Comparison of ENCODE assay signal across 8 cellular contexts in the genomic region with DNA sequence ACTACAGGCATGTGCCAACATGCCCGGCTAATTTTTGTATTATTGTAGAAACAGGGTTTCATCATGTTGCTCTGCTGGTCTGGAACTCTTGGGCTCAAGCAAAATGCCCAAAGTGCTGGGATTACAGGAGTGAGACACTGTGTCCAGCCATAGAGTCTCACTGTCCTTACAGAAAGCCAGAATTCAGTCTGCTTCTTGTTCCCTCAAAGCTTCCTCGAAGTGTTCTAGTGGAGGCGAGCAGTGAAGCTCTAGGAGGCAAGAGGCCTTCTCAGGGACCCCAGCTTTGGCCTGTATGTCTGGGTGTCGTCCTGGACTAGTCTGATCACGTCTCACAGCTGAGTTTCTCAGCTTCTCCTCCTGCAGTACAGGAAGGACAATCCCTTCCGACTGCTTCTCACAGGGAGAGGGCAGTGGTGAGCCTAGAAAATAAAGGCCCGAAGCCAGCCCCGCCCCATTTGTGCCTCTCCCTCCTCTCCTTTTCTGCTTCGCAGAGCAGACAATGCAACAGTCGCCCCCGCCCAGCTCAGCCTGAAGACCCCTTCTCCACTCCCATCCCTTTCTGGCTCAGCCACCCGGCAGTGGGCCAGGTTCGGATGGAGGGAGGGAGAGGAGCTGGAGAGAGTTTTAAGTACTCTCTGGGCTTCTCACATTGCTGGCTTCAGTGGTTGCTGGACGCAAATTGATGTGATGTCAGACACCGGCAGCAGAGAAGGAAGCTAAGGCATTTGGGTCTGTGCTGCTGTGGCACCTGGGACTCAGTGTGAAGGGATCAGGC. TPM values are rescaled to one million over a fixed set of nuclear protein-coding genes. Genes with fewer than 3 reads are reported as not detected.
DNase-seq lines count a peak whose midpoint lies in the region; ATAC-seq and TF ChIP-seq lines count a peak whose summit lies in the region.

No MANE protein-coding gene starts in this region.

- H3K27me3 ChIP-seq in BJ (ENCODE audit: control insufficient read depth, insufficient read depth, low read length) (no peaks in the 10 kb centered on the region), thyroid gland (no peaks in the 10 kb centered on the region)

- H3K27ac ChIP-seq in thyroid gland = peak overlapping the region; percentile 8 to 88 (median 63)

- H3K36me3 Mint-ChIP-seq in natural killer cell treated with Interleukin-12 subunit alpha and Interleukin-12 subunit beta and Interleukin-15 and Interleukin-18, amount 100 ng/mL, for 72 hours = no peaks in the 10 kb centered on the region

- no peaks in the 10 kb centered on the region for H3K9me3 ChIP-seq in thyroid gland

- TF ChIP-seq POLR2A in thyroid gland (IDR thresholded peaks at IDR 0.05) = peak in 1 of 2 donors; percentile 47

- H3K4me1 Mint-ChIP-seq in natural killer cell treated with Interleukin-12 subunit alpha and Interleukin-12 subunit beta and Interleukin-15 and Interleukin-18, amount 100 ng/mL, for 72 hours (ENCODE audit: low read depth in 2 of 2) = peaks cover 4 to 5% of the 10 kb centered on the region in 2 donors

- peak overlapping the region; percentile 10 for H3K4me3 Mint-ChIP-seq in natural killer cell treated with Interleukin-12 subunit alpha and Interleukin-12 subunit beta and Interleukin-15 and Interleukin-18, amount 100 ng/mL, for 72 hours

- CTCF ChIA-PET in BJ (lab: Yijun Ruan, JAX) = interaction anchor here (0.6 to 1.5 kb wide), 11 partner anchors 9 to 153 kb away, joined by 3 to 18 read pairs (median 5); partner anchors contain the start of genes DNASE1L1, FAM3A and FLNA

- no peaks in the 10 kb centered on the region for H3K36me3 ChIP-seq in BJ (ENCODE audit: control insufficient read depth, insufficient read depth, low read length)
- H3K36me3 ChIP-seq in thyroid gland = no peaks in the 10 kb centered on the region

- WGBS in thyroid gland, 2 donors = 1 to 2% methylated on average over 6 to 11 of the region's 15 CpGs

- DNase-seq in BJ (ENCODE audit: low read depth) (no peak), GM19238 (ENCODE audit: insufficient read length, low spot score) (peak; percentile 47), KBM-7 (peak; percentile 94), activated T-helper 1 cell treated with Interleukin-2 at 50 U/mL for 16 hours (ENCODE audit: low read depth) (peak; percentile 27), fibroblast of peridontal ligament (ENCODE audit: extremely low read depth) (peak; percentile 74), thyroid gland (peak; percentile 92 to 94)
- no peak for DNase-seq in natural killer cell treated with Interleukin-12 subunit alpha and Interleukin-12 subunit beta and Interleukin-15 and Interleukin-18, amount 100 ng/mL, for 72 hours (ENCODE audit: low spot score)

- TF ChIP-seq CTCF in BJ (IDR thresholded peaks at IDR 0.05; ENCODE audit: insufficient read depth, low read depth, low read length) = peak; percentile 67
- TF ChIP-seq CTCF in thyroid gland (IDR thresholded peaks at IDR 0.05) = peak in 4 of 6 experiments; percentile 39 to 58 (median 51)

- intact Hi-C loops in thyroid gland (cut with DNase I) = no loop called here

- H3K4me3 ChIP-seq in BJ (ENCODE audit: low read depth, low read length) (peak overlapping the region; percentile 24), thyroid gland (replicated peaks in 1 of 3) (no peak overlapping the region)

- in situ Hi-C loops in KBM-7 (cut with MboI; ENCODE audit: low pct_unique_long_range_greater_than_20kb, low sequenced_read_pairs) = no loop called here

- H3K4me1 ChIP-seq in thyroid gland = peaks cover 0 to 15% of the 10 kb centered on the region in 2 donors

- POLR2A ChIA-PET in BJ (lab: Charles Lee) = interaction anchor here (0.6 kb wide), 1 partner anchor 158 kb away, joined by 3 read pairs; no protein-coding TSS in a partner anchor

- no peaks in the 10 kb centered on the region for H3K9me3 Mint-ChIP-seq in natural killer cell treated with Interleukin-12 subunit alpha and Interleukin-12 subunit beta and Interleukin-15 and Interleukin-18, amount 100 ng/mL, for 72 hours

- peak; percentile 81 to 84 for ATAC-seq in natural killer cell treated with Interleukin-12 subunit alpha and Interleukin-12 subunit beta and Interleukin-15 and Interleukin-18, amount 100 ng/mL, for 72 hours

- H3K27me3 Mint-ChIP-seq in natural killer cell treated with Interleukin-12 subunit alpha and Interleukin-12 subunit beta and Interleukin-15 and Interleukin-18, amount 100 ng/mL, for 72 hours = peaks cover 0 to 3% of the 10 kb centered on the region in 2 donors

- peak overlapping the region in 1 of 2 donors; percentile 73 for H3K27ac Mint-ChIP-seq in natural killer cell treated with Interleukin-12 subunit alpha and Interleukin-12 subunit beta and Interleukin-15 and Interleukin-18, amount 100 ng/mL, for 72 hours

TF ChIP-seq in PFSK-1, 5 proteins besides CTCF, POLR2A, EP300 and RAD21:
- TF ChIP-seq TAF1 (IDR thresholded peaks at IDR 0.05; ENCODE audit: borderline replicate concordance, insufficient read depth, low read length) (0 out of 2 replicates have a peak, but pooled peaks have one; percentile 44), SIN3A (IDR thresholded peaks at IDR 0.05; ENCODE audit: borderline replicate concordance, insufficient read depth, low read length) (peak; percentile 25; the same call in 1 of the 2 replicates), FOXP2 (optimal IDR thresholded peaks at IDR 0.05; ENCODE audit: borderline replicate concordance, extremely low read depth, extremely low read length, insufficient read depth) (no peak), POLR2AphosphoS5 (IDR thresholded peaks at IDR 0.05; ENCODE audit: low read depth, low read length) (peak; percentile 61; the same call in 1 of the 2 replicates)
- TF ChIP-seq, protein P1, sequence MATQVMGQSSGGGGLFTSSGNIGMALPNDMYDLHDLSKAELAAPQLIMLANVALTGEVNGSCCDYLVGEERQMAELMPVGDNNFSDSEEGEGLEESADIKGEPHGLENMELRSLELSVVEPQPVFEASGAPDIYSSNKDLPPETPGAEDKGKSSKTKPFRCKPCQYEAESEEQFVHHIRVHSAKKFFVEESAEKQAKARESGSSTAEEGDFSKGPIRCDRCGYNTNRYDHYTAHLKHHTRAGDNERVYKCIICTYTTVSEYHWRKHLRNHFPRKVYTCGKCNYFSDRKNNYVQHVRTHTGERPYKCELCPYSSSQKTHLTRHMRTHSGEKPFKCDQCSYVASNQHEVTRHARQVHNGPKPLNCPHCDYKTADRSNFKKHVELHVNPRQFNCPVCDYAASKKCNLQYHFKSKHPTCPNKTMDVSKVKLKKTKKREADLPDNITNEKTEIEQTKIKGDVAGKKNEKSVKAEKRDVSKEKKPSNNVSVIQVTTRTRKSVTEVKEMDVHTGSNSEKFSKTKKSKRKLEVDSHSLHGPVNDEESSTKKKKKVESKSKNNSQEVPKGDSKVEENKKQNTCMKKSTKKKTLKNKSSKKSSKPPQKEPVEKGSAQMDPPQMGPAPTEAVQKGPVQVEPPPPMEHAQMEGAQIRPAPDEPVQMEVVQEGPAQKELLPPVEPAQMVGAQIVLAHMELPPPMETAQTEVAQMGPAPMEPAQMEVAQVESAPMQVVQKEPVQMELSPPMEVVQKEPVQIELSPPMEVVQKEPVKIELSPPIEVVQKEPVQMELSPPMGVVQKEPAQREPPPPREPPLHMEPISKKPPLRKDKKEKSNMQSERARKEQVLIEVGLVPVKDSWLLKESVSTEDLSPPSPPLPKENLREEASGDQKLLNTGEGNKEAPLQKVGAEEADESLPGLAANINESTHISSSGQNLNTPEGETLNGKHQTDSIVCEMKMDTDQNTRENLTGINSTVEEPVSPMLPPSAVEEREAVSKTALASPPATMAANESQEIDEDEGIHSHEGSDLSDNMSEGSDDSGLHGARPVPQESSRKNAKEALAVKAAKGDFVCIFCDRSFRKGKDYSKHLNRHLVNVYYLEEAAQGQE (IDR thresholded peaks at IDR 0.05; ENCODE audit: insufficient read depth in 1 of 2, low read depth in 2 of 2, low read length in 2 of 2) = no peak

RNA-seq across cellular contexts. Expression of gene FAM3A, which starts 11.1 kb away (rescaled TPM):
- polyA plus RNA-seq in BJ (2011; rRNA removed) = 17.3 and 34.8 TPM in 2 replicates
- polyA minus RNA-seq in BJ (2011; rRNA and poly(A)+ RNA removed) = 10.7 and 16.4 TPM in 2 replicates
- 67.4 TPM for polyA plus RNA-seq in PFSK-1 (2012; ENCODE audit: insufficient read length, low read depth)
- total RNA-seq in natural killer cell treated with Interleukin-12 subunit alpha and Interleukin-12 subunit beta and Interleukin-15 and Interleukin-18, amount 100 ng/mL, for 72 hours = 10 to 100 TPM; 28.5 to 41.1 TPM
- total RNA-seq in thyroid gland = 10 to 100 TPM; 56.3 to 67.7 (median 65.3) TPM

RNA-seq across cellular contexts. Expression of gene G6PD, which starts 19.6 kb away (rescaled TPM):
- 57.7 and 157 TPM in 2 replicates for polyA plus RNA-seq in BJ (2011; rRNA removed)
- polyA minus RNA-seq in BJ (2011; rRNA and poly(A)+ RNA removed) = 75.1 and 90.8 TPM in 2 replicates
- 150 TPM for polyA plus RNA-seq in PFSK-1 (2012; ENCODE audit: insufficient read length, low read depth)
- 100 to 1,000 TPM; 115 to 227 TPM for total RNA-seq in natural killer cell treated with Interleukin-12 subunit alpha and Interleukin-12 subunit beta and Interleukin-15 and Interleukin-18, amount 100 ng/mL, for 72 hours
- total RNA-seq in thyroid gland = 100 to 1,000 TPM in 2 of 4 donors, 10 to 100 TPM in 2; 47.2 to 288 (median 158) TPM

RNA-seq across cellular contexts. Expression of gene IKBKG, which starts 20.3 kb away (rescaled TPM):
- 22.6 and 38.8 TPM in 2 replicates for polyA plus RNA-seq in BJ (2011; rRNA removed)
- 8.2 and 13.5 TPM in 2 replicates for polyA minus RNA-seq in BJ (2011; rRNA and poly(A)+ RNA removed)
- polyA plus RNA-seq in PFSK-1 (2012; ENCODE audit: insufficient read length, low read depth) = 56.2 TPM
- total RNA-seq in natural killer cell treated with Interleukin-12 subunit alpha and Interleukin-12 subunit beta and Interleukin-15 and Interleukin-18, amount 100 ng/mL, for 72 hours = 10 to 100 TPM; 55.6 to 61.1 TPM
- total RNA-seq in thyroid gland = 10 to 100 TPM; 14.4 to 24.3 (median 16.8) TPM

RNA-seq across cellular contexts. Expression of gene SLC10A3, which starts 36.7 kb away (rescaled TPM):
- polyA plus RNA-seq in BJ (2011; rRNA removed) = 26.8 and 45.6 TPM in 2 replicates
- 22.8 and 26.9 TPM in 2 replicates for polyA minus RNA-seq in BJ (2011; rRNA and poly(A)+ RNA removed)
- polyA plus RNA-seq in PFSK-1 (2012; ENCODE audit: insufficient read length, low read depth) = 52.6 TPM
- total RNA-seq in natural killer cell treated with Interleukin-12 subunit alpha and Interleukin-12 subunit beta and Interleukin-15 and Interleukin-18, amount 100 ng/mL, for 72 hours = 10 to 100 TPM; 22.1 to 30.7 TPM
- total RNA-seq in thyroid gland = 10 to 100 TPM; 21.9 to 40.6 (median 29.3) TPM

RNA-seq across cellular contexts. Expression of gene UBL4A, which starts 40.7 kb away (rescaled TPM):
- 22.1 and 33.3 TPM in 2 replicates for polyA plus RNA-seq in BJ (2011; rRNA removed)
- 15.4 and 27.1 TPM in 2 replicates for polyA minus RNA-seq in BJ (2011; rRNA and poly(A)+ RNA removed)
- polyA plus RNA-seq in PFSK-1 (2012; ENCODE audit: insufficient read length, low read depth) = 89.1 TPM
- 10 to 100 TPM; 39.6 to 65.6 TPM for total RNA-seq in natural killer cell treated with Interleukin-12 subunit alpha and Interleukin-12 subunit beta and Interleukin-15 and Interleukin-18, amount 100 ng/mL, for 72 hours
- total RNA-seq in thyroid gland = 10 to 100 TPM; 32.9 to 63.4 (median 41.3) TPM

Comparison
In these comparisons a context has a peak if more than half of its experiments do, and no peak if none do; other contexts are left out.
1. DNase-seq: peak in GM19238 (single experiment), KBM-7 (single experiment), activated T-helper 1 cell treated with Interleukin-2 at 50 U/mL for 16 hours (single experiment), fibroblast of peridontal ligament (single experiment) and thyroid gland (2 of 2); none in BJ (single experiment) and natural killer cell treated with Interleukin-12 subunit alpha and Interleukin-12 subunit beta and Interleukin-15 and Interleukin-18, amount 100 ng/mL, for 72 hours (single experiment).